In the genomic region with DNA sequence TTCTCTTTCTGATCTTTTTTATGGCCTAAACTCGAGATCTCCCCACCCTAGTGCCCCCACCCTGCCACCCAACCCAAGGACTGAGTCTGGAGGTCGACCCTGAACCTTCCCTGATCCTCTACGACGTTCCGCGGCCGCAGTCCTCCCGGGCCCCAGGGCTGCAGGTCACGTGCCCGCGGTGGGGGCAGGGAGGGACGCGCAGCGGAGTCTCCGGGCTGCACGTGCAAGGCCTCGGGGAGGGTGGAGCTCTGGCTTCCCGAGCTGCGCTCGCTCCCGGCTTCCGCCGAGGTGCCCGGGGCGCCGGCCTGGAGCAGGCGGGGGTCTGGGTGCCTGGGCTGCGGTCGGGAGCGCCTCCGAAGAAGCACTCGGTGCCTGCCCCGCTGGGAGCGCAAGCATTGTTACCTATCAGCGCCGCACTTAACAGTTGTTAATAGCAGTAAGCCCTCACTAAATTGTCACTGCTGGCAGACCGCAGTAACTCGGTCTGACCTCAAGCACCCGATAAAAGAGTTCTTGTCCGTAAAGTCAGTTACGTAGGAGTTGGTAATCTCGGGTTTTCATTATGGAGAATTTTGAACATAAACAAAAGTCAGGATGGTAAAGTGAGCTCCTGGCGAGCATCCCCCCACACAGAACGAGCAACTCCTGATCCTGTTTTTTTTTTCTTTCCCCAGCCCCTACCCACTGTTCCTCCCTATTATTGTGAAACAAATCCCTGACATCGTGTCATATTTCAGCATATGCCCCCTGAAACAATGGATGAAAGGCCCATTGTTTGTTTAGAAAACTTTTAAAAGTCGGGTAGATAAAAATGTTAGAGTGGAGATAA, we compare ENCODE assay signal across 8 cellular contexts.
A peak's percentile ranks its signal among the peaks of the same experiment; 100 is the strongest.
DNase-seq lines count a peak whose midpoint lies in the region; ATAC-seq and TF ChIP-seq lines count a peak whose summit lies in the region.

No MANE protein-coding gene starts in this region.

- intact Hi-C loops in left lung (cut with DNase I) = no loop called here

- peak overlapping the region; percentile 55 to 64 for H3K4me3 ChIP-seq in left lung

- in situ Hi-C loops in GM13977 (cut with MboI; ENCODE audit: low pct_unique_long_range_greater_than_20kb, low sequenced_read_pairs, unreplicated experiment) = no loop called here

- ATAC-seq in HG03196 (IDR thresholded peaks at IDR 0.05; ENCODE audit: unreplicated experiment) (peak; percentile 55), left lung (peak; percentile 90), HG02981 (IDR thresholded peaks at IDR 0.05; ENCODE audit: unreplicated experiment) (no peak)

- TF ChIP-seq CTCF in GM13977 (IDR thresholded peaks at IDR 0.05; ENCODE audit: extremely low read depth, insufficient read depth, missing control alignments) = no peak
- TF ChIP-seq CTCF in left lung (IDR thresholded peaks at IDR 0.05) = no peak

- DNase-seq in GM13977 (ENCODE audit: low spot score) = peak; percentile 78
- DNase-seq in NCI-H526 (lab: John Stamatoyannopoulos, UW) = peak; percentile 62 to 91
- DNase-seq in activated CD4-positive, alpha-beta T cell treated with anti-CD3 and anti-CD28 coated beads, Interleukin-2, amount 50 U/mL, for 48 hours = peak; percentile 86 to 89
- peak; percentile 83 for DNase-seq in dermis blood vessel endothelial cell
- DNase-seq in left lung = peak; percentile 94 to 99
- peak; percentile 67 to 87 for DNase-seq in stimulated activated CD4-positive, alpha-beta T cell treated with anti-CD3 and anti-CD28 coated beads, Interleukin-1b, Interleukin-23, amount 100 ng/mL, for 4 hours (ENCODE audit: low read depth in 2 of 2)

- no peaks in the 10 kb centered on the region for H3K9me3 ChIP-seq in left lung

- H3K27ac ChIP-seq in left lung = peak overlapping the region; percentile 98 to 100

- no peaks in the 10 kb centered on the region for H3K27me3 ChIP-seq in left lung

- H3K36me3 ChIP-seq in left lung = no peaks in the 10 kb centered on the region

- peaks cover 0 to 21% of the 10 kb centered on the region in 2 donors for H3K4me1 ChIP-seq in left lung
